Comparison of ENCODE assay signal across 8 cellular contexts in genomic region chr1:77605246-77606026, GRCh38.
DNase-seq lines count a peak whose midpoint lies in the region; ATAC-seq and TF ChIP-seq lines count a peak whose summit lies in the region.

No MANE protein-coding gene starts in this region.

- no peak overlapping the region for H2BK5ac ChIP-seq in mesendoderm (ENCODE audit: low read length)

- intact Hi-C loops in sciatic nerve (cut with DNase I): no loop called here

- H3K4me1 ChIP-seq in mesendoderm (ENCODE audit: control insufficient read depth, low read depth, low read length): no peaks in the 10 kb centered on the region

- DNase-seq in HCEC 1CT (peak; percentile 16), RPMI8226 (peak; percentile 82), fibroblast of the aortic adventitia (ENCODE audit: low read depth) (peak; percentile 72), sciatic nerve (ENCODE audit: low spot score) (peak; percentile 78), DMS53 (lab: John Stamatoyannopoulos, UW) (no peak), activated gamma-delta T cell treated with Interleukin-2 at 50 U/mL for 16 hours (no peak), mesendoderm (no peak)

- H3K23ac ChIP-seq in mesendoderm (ENCODE audit: low read length): no peak overlapping the region

- ATAC-seq in sciatic nerve (peak; percentile 92), HG03039 (IDR thresholded peaks at IDR 0.05; ENCODE audit: unreplicated experiment) (no peak)

- H4K8ac ChIP-seq in mesendoderm (ENCODE audit: low read depth, low read length): no peak overlapping the region

- no peak overlapping the region for H3K4ac ChIP-seq in mesendoderm (ENCODE audit: low read depth, low read length)

- no peaks in the 10 kb centered on the region for H3K27me3 ChIP-seq in mesendoderm (ENCODE audit: insufficient read depth, low read length, poor library complexity)

- H2BK120ac ChIP-seq in mesendoderm (ENCODE audit: low read depth, low read length): no peak overlapping the region

- H3K79me1 ChIP-seq in mesendoderm (ENCODE audit: low read length): peaks cover 2% of the 10 kb centered on the region

- no peak overlapping the region for H3K27ac ChIP-seq in mesendoderm (ENCODE audit: low read depth, low read length)

- no CpG with 5 or more reads among the region's 5 CpGs for WGBS in mesendoderm (ENCODE audit: extremely low coverage, insufficient coverage, low lambda C conversion rate)

- no peak overlapping the region for H2BK15ac ChIP-seq in mesendoderm (replicated peaks; ENCODE audit: low read depth)

- TF ChIP-seq CTCF in fibroblast of the aortic adventitia (IDR thresholded peaks at IDR 0.05; ENCODE audit: insufficient read depth, low read length): no peak

- H3K79me2 ChIP-seq in mesendoderm (ENCODE audit: control insufficient read depth, insufficient read depth, low read length): no peaks in the 10 kb centered on the region

- no peak overlapping the region for H3K18ac ChIP-seq in mesendoderm (ENCODE audit: low read length)

- no peak overlapping the region for H3K4me2 ChIP-seq in mesendoderm (ENCODE audit: low read length)

- no peak overlapping the region for H2AK5ac ChIP-seq in mesendoderm (ENCODE audit: low read length)

- no peaks in the 10 kb centered on the region for H3K36me3 ChIP-seq in mesendoderm (ENCODE audit: control insufficient read depth, insufficient read depth, low read length)

- no peak overlapping the region for H3K4me3 ChIP-seq in fibroblast of the aortic adventitia (ENCODE audit: low read depth, low read length)
- no peak overlapping the region for H3K4me3 ChIP-seq in mesendoderm (ENCODE audit: low read length)

- no peak overlapping the region for H3K9ac ChIP-seq in mesendoderm (ENCODE audit: low read length)

- H4K5ac ChIP-seq in mesendoderm (ENCODE audit: low read length): no peak overlapping the region

- no peak overlapping the region for H3K56ac ChIP-seq in mesendoderm (ENCODE audit: low read length)

Comparison
In these comparisons a context has a peak if more than half of its experiments do, and no peak if none do; other contexts are left out.
1. DNase-seq: peak in HCEC 1CT (single experiment), RPMI8226 (single experiment), fibroblast of the aortic adventitia (single experiment) and sciatic nerve (single experiment); none in DMS53 (single experiment), activated gamma-delta T cell treated with Interleukin-2 at 50 U/mL for 16 hours (single experiment) and mesendoderm (single experiment).